In genomic region chr6:63814459-63814858, GRCh38 we compare ENCODE assay signal across 28 cellular contexts.
A peak's percentile ranks its signal among the peaks of the same experiment; 100 is the strongest.
DNase-seq lines count a peak whose midpoint lies in the region; ATAC-seq and TF ChIP-seq lines count a peak whose summit lies in the region.
"Had no signal": no experiment of that assay in that cellular context is flagged by ENCODE, and none has a peak within 500 bp of the region (broad histone marks: within the 10 kb centered on the region; RNA-seq: fewer than 3 reads in every experiment).

No MANE protein-coding gene starts in this region.

- peak; percentile 10 for DNase-seq in AG08395 (ENCODE audit: low spot score)
- no peak for DNase-seq in RWPE2 (ENCODE audit: low spot score)
- peak; percentile 15 for DNase-seq in fibroblast of pulmonary artery (ENCODE audit: low read depth)
- DNase-seq in CD1c-positive myeloid dendritic cell (ENCODE audit: extremely low spot score), result no peak
- DNase-seq: activated CD4-positive, alpha-beta memory T cell treated with anti-CD3 and anti-CD28 coated beads, Interleukin-2, amount 10 ng/mL, durations not matched to agents 7 days and 5 days; activated CD4-positive, alpha-beta T cell treated with anti-CD3 and anti-CD28 coated beads for 1 hour; activated CD8-positive, alpha-beta memory T cell treated with anti-CD3 and anti-CD28 coated beads, Interleukin-2, amount 50 U/mL, for 48 hours; activated naive CD4-positive, alpha-beta T cell treated with anti-CD3 and anti-CD28 coated beads for 36 hours; C1 segment of cervical spinal cord; central memory CD4-positive, alpha-beta T cell; DMS79 treated with DMSO at 0.1 percent for 48 hours; esophagus squamous epithelium; GF-D8; GOT3; KBM-7; left cardiac atrium; NCI-H1105 treated with DMSO at 0.1 percent for 48 hours; NCI-H187 treated with DMSO at 0.1 percent for 48 hours; NCI-H526 treated with DMSO at 0.1 percent for 48 hours; occipital lobe; stimulated activated CD4-positive, alpha-beta T cell treated with anti-CD3 and anti-CD28 coated beads, Interleukin-4, amount 100 ng/mL, for 24 hours; T-helper 2 cell had no signal

- H3K4me3 ChIP-seq in HEK293 (ENCODE audit: low read depth, low read length) (no peak overlapping the region), RWPE2 (ENCODE audit: severe bottlenecking) (no peak overlapping the region), fibroblast of pulmonary artery (replicated peaks; ENCODE audit: low read depth, low read length) (no peak overlapping the region)
- H3K4me3 ChIP-seq: esophagus squamous epithelium, gastroesophageal sphincter, tibial nerve had no signal

- H3K9me3 ChIP-seq in HEK293 (ENCODE audit: control insufficient read depth, insufficient read depth, low read depth, low read length), result no peaks in the 10 kb centered on the region
- no peaks in the 10 kb centered on the region for H3K9me3 ChIP-seq in RWPE2 (ENCODE audit: severe bottlenecking)
- H3K9me3 ChIP-seq: esophagus squamous epithelium, gastroesophageal sphincter, tibial nerve had no signal

- H3K36me3 ChIP-seq in HEK293 (ENCODE audit: control insufficient read depth in 2 of 2, insufficient read depth in 1 of 2, low read length in 2 of 2), result no peaks in the 10 kb centered on the region
- no peaks in the 10 kb centered on the region for H3K36me3 ChIP-seq in RWPE2 (ENCODE audit: low read depth)
- H3K36me3 ChIP-seq: esophagus squamous epithelium, gastroesophageal sphincter, tibial nerve had no signal

- CTCF ChIA-PET in HEK293 (lab: Yijun Ruan, JAX), result interaction anchor here (0.9 to 6.6 kb wide), 3 partner anchors 8 to 463 kb away, joined by 3 to 40 read pairs (median 3); no protein-coding TSS in a partner anchor

- POLR2A ChIA-PET in HEK293 (lab: Yijun Ruan, JAX), result interaction anchor here (0.6 kb wide), 1 partner anchor 106 kb away, joined by 4 read pairs; no protein-coding TSS in a partner anchor

- ATAC-seq in RWPE2 (ENCODE audit: low read depth) (0 out of 3 replicates have a peak, but pooled peaks have one; percentile 35), GM21737 (IDR thresholded peaks at IDR 0.05; ENCODE audit: unreplicated experiment) (no peak), GM21825 (IDR thresholded peaks at IDR 0.05; ENCODE audit: unreplicated experiment) (no peak)
- ATAC-seq: gastroesophageal sphincter; left cardiac atrium; natural killer cell treated with Interleukin-12 subunit alpha and Interleukin-12 subunit beta and Interleukin-15 and Interleukin-18, amount 100 ng/mL, for 72 hours had no signal

- H3K27me3 ChIP-seq in RWPE2 (ENCODE audit: insufficient read depth, poor library complexity, severe bottlenecking), result no peaks in the 10 kb centered on the region
- H3K27me3 ChIP-seq: esophagus squamous epithelium, gastroesophageal sphincter, tibial nerve had no signal

- TF ChIP-seq CTCF in HEK293 (tag by site-specific recombination; IDR thresholded peaks at IDR 0.05) (no peak), RWPE2 (IDR thresholded peaks at IDR 0.05; ENCODE audit: poor library complexity, severe bottlenecking) (peak; percentile 44), fibroblast of pulmonary artery (IDR thresholded peaks at IDR 0.05; ENCODE audit: low read length, missing control alignments) (no peak)

- no peaks in the 10 kb centered on the region for H3K4me1 ChIP-seq in HEK293 (ENCODE audit: control insufficient read depth, insufficient read depth, low read length)
- no peaks in the 10 kb centered on the region for H3K4me1 ChIP-seq in RWPE2 (ENCODE audit: insufficient read depth, poor library complexity, severe bottlenecking)
- H3K4me1 ChIP-seq: esophagus squamous epithelium, gastroesophageal sphincter had no signal

- H3K27ac ChIP-seq in HEK293 (ENCODE audit: extremely low read depth, low read depth, low read length), result no peak overlapping the region
- no peak overlapping the region for H3K27ac ChIP-seq in RWPE2 (ENCODE audit: poor library complexity, severe bottlenecking)
- H3K27ac ChIP-seq: esophagus squamous epithelium, gastroesophageal sphincter, tibial nerve had no signal

TF ChIP-seq in HEK293, 187 proteins besides CTCF, POLR2A, EP300 and RAD21:
- TF ChIP-seq ZNF366 (tag by site-specific recombination; conservative IDR thresholded peaks at IDR 0.05), result no peak
- TF ChIP-seq ZNF654 (tag by site-specific recombination; IDR thresholded peaks at IDR 0.05; ENCODE audit: low read depth), result peak; percentile 18; the same call in 1 of the 2 replicates

Comparison
In these comparisons a context has a peak if more than half of its experiments do, and no peak if none do; other contexts are left out.
1. DNase-seq: peak in AG08395 (single experiment) and fibroblast of pulmonary artery (single experiment); none in RWPE2 (single experiment) and CD1c-positive myeloid dendritic cell (single experiment).